1 cellular context compared by ENCODE assay signal in genomic region chr20:36105731-36106226, GRCh38.
TF ChIP-seq lines count a peak whose summit lies in the region.

No MANE protein-coding gene starts in this region.

TF ChIP-seq in HepG2, 621 proteins besides CTCF, POLR2A, EP300 and RAD21 (continued from another document and continues in another):
- TF ChIP-seq MTF1 (CRISPR knock-in tag; IDR thresholded peaks at IDR 0.05): no peak
- no peak for TF ChIP-seq DZIP1 (CRISPR knock-in tag; IDR thresholded peaks at IDR 0.05)
- TF ChIP-seq ZNF768 (CRISPR knock-in tag; IDR thresholded peaks at IDR 0.05): 0 out of 2 replicates have a peak, but pooled peaks have one; percentile 38
- no peak for TF ChIP-seq SALL1 (CRISPR knock-in tag; IDR thresholded peaks at IDR 0.05)
- TF ChIP-seq HOMEZ (CRISPR knock-in tag; IDR thresholded peaks at IDR 0.05; ENCODE audit: low read depth): no peak
- TF ChIP-seq ZNF296 (CRISPR knock-in tag; conservative IDR thresholded peaks at IDR 0.05): no peak
- TF ChIP-seq ZNF687 (CRISPR knock-in tag; IDR thresholded peaks at IDR 0.05): peak; percentile 38
- TF ChIP-seq ZNF18 (CRISPR knock-in tag; IDR thresholded peaks at IDR 0.05; ENCODE audit: insufficient replicate concordance): no peak
- peak; percentile 23; the same call in 1 of the 2 replicates for TF ChIP-seq GABPB1 (CRISPR knock-in tag; IDR thresholded peaks at IDR 0.05)
- TF ChIP-seq SKIL (CRISPR knock-in tag; IDR thresholded peaks at IDR 0.05; ENCODE audit: borderline replicate concordance): no peak
- TF ChIP-seq PATZ1 (CRISPR knock-in tag; IDR thresholded peaks at IDR 0.05): peak; percentile 55; the same call in 1 of the 2 replicates
- no peak for TF ChIP-seq ZNF101 (CRISPR knock-in tag; IDR thresholded peaks at IDR 0.05; ENCODE audit: borderline replicate concordance, low read depth)
- TF ChIP-seq ZBTB21 (CRISPR knock-in tag; IDR thresholded peaks at IDR 0.05): no peak
- no peak for TF ChIP-seq KDM1A (CRISPR knock-in tag; IDR thresholded peaks at IDR 0.05)
- no peak for TF ChIP-seq STAT6 (CRISPR knock-in tag; IDR thresholded peaks at IDR 0.05; ENCODE audit: borderline replicate concordance)
- peak; percentile 19; the same call in 1 of the 2 replicates for TF ChIP-seq HIC2 (CRISPR knock-in tag; IDR thresholded peaks at IDR 0.05; ENCODE audit: low read depth)
- TF ChIP-seq ZNF281 (CRISPR knock-in tag; IDR thresholded peaks at IDR 0.05; ENCODE audit: borderline replicate concordance): peak; percentile 60; the same call in 1 of the 2 replicates
- no peak for TF ChIP-seq LCORL (IDR thresholded peaks at IDR 0.05)
- TF ChIP-seq LCORL (CRISPR knock-in tag; IDR thresholded peaks at IDR 0.05): peak; percentile 44; the same call in 1 of the 2 replicates
- TF ChIP-seq U2AF2 (IDR thresholded peaks at IDR 0.05; ENCODE audit: low read depth, low read length): no peak
- TF ChIP-seq ZNF777 (CRISPR knock-in tag; IDR thresholded peaks at IDR 0.05): no peak
- TF ChIP-seq ZNF639 (CRISPR knock-in tag; conservative IDR thresholded peaks at IDR 0.05): no peak
- TF ChIP-seq BCL3 (CRISPR knock-in tag; IDR thresholded peaks at IDR 0.05): no peak
- no peak for TF ChIP-seq ARNTL (CRISPR knock-in tag; IDR thresholded peaks at IDR 0.05)
- 0 out of 2 replicates have a peak, but pooled peaks have one; percentile 12 for TF ChIP-seq SOX5 (CRISPR knock-in tag; IDR thresholded peaks at IDR 0.05; ENCODE audit: borderline replicate concordance)
- no peak for TF ChIP-seq ZNF549 (CRISPR knock-in tag; IDR thresholded peaks at IDR 0.05)
- no peak for TF ChIP-seq BRCA1 (CRISPR knock-in tag; IDR thresholded peaks at IDR 0.05)
